18 cellular contexts compared by ENCODE assay signal in the genomic region with DNA sequence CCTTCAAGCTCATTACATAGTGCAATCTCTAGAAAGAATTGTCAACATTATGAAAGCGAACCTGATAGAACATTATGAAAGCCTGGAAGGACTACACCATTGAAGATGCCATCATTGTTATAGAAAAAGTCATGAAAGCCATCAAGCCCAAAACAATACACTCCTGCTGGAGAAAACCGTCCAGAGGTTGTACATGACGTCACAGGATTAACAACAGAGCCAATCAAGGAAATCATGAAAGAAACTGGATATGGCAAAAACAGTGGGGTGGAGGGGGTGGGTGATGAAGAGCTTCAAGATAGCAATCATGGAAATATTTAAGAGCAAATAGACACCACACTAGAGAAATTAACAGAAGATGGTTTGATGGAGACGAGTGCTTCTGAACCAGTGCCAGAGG. TPM values are rescaled to one million over a fixed set of nuclear protein-coding genes. Genes with fewer than 3 reads are reported as not detected.
DNase-seq lines count a peak whose midpoint lies in the region; ATAC-seq, FAIRE-seq and TF ChIP-seq lines count a peak whose summit lies in the region.
"Had no signal": no experiment of that assay in that cellular context is flagged by ENCODE, and none has a peak within 500 bp of the region (broad histone marks: within the 10 kb centered on the region; RNA-seq: fewer than 3 reads in every experiment).

No MANE protein-coding gene starts in this region.

- POLR2A ChIA-PET in K562 (lab: Yijun Ruan, JAX), result interaction anchor here (0.6 kb wide), 1 partner anchor 213 kb away, joined by 3 read pairs; no protein-coding TSS in a partner anchor

- BruUV-seq in K562 (replicated peaks; lab: Mats Ljungman, UMichigan), result no TSS peak

- peaks cover 10% of the 10 kb centered on the region for H3K27me3 Mint-ChIP-seq in stimulated activated naive CD8-positive, alpha-beta T cell treated with anti-CD3 and anti-CD28 coated beads, Interleukin-15, amount 100 ng/mL, for 72 hours

- H3K9me2 ChIP-seq in GM23248 (ENCODE audit: insufficient read depth), result no peaks in the 10 kb centered on the region

- TF ChIP-seq RAD21 in K562 (CRISPR knock-in tag; conservative IDR thresholded peaks at IDR 0.05 in 1 of 2, IDR thresholded peaks at IDR 0.05 in 1 of 2), result no peak

- DNase-seq in GM23248 (no peak), H54 (ENCODE audit: insufficient read length, low spot score) (no peak), MG63 (peak; percentile 16), K562 (ENCODE audit: extremely low read depth in 1 of 4, low spot score in 3 of 4) (no peak), NCI-H2107 (lab: John Stamatoyannopoulos, UW) (no peak)
- no peak for DNase-seq in stimulated activated naive CD8-positive, alpha-beta T cell treated with anti-CD3 and anti-CD28 coated beads, Interleukin-15, amount 100 ng/mL, for 72 hours
- DNase-seq: C1 segment of cervical spinal cord; Calu3; CD4-positive, alpha-beta memory T cell; COR-L47; DMS53; DMS79 treated with DMSO at 0.1 percent for 48 hours had no signal

- no peak overlapping the region for H3K27ac ChIP-seq in GM23248
- no peak overlapping the region for H3K27ac ChIP-seq in K562 (ENCODE audit: extremely low read depth, low read depth, low read length)

- H3K4me1 ChIP-seq in GM23248 (ENCODE audit: insufficient read depth) (peaks cover 34% of the 10 kb centered on the region), K562 (replicated peaks in 1 of 2; ENCODE audit: control insufficient read depth in 2 of 2, insufficient read depth in 2 of 2, low read length in 2 of 2) (peaks cover 0 to 4% of the 10 kb centered on the region in 2 experiments; a peak in 1 of 5 replicates)
- H3K4me1 ChIP-seq: HAP-1 had no signal

- no peak for TF ChIP-seq POLR2A in H54 (IDR thresholded peaks at IDR 0.05; ENCODE audit: low read depth, low read length)
- no peak for TF ChIP-seq POLR2A in K562 (conservative IDR thresholded peaks at IDR 0.05)

- peaks cover 34% of the 10 kb centered on the region for H3F3A ChIP-seq in GM23248 (ENCODE audit: insufficient read depth)

- ATAC-seq in K562 (no peak), HG03469 (IDR thresholded peaks at IDR 0.05; ENCODE audit: unreplicated experiment) (no peak)
- no peak for ATAC-seq in stimulated activated naive CD8-positive, alpha-beta T cell treated with anti-CD3 and anti-CD28 coated beads, Interleukin-15, amount 100 ng/mL, for 72 hours
- ATAC-seq: GM23338 had no signal

- WGBS in GM23248 (ENCODE audit: low coverage in 1 of 2, low lambda C conversion rate in 2 of 2, missing lambda C conversion rate in 2 of 2), 2 experiments, result 45 to 47% methylated on average over 4 of the region's 4 CpGs
- WGBS in K562 (ENCODE audit: insufficient coverage, low coverage, missing lambda C conversion rate), result 16% methylated on average over 4 of the region's 4 CpGs

- no peaks in the 10 kb centered on the region for H3K27me3 ChIP-seq in GM23248 (replicated peaks; ENCODE audit: insufficient read depth)
- H3K27me3 ChIP-seq in MG63, result no peaks in the 10 kb centered on the region
- H3K27me3 ChIP-seq in K562 (ENCODE audit: control insufficient read depth in 2 of 2, insufficient read depth in 2 of 2, low read length in 2 of 2), result no peaks in the 10 kb centered on the region

- H3K4me2 ChIP-seq in GM23248 (ENCODE audit: unreplicated experiment) (no peak overlapping the region), K562 (ENCODE audit: insufficient read depth, low read length) (no peak overlapping the region)
- H3K4me2 ChIP-seq: GM23338 had no signal

- no peak overlapping the region for H3K9ac ChIP-seq in GM23248
- H3K9ac ChIP-seq in K562 (ENCODE audit: insufficient read depth in 1 of 2, low read depth in 2 of 2, low read length in 2 of 2), result no peak overlapping the region

- no peak for TF ChIP-seq EP300 in K562 (IDR thresholded peaks at IDR 0.05; ENCODE audit: low read length)

- H3K4me3 ChIP-seq in GM23248 (no peak overlapping the region), MG63 (no peak overlapping the region), K562 (no peak overlapping the region)
- H3K4me3 ChIP-seq: GM23338, HAP-1 had no signal

- H3K27ac Mint-ChIP-seq in stimulated activated naive CD8-positive, alpha-beta T cell treated with anti-CD3 and anti-CD28 coated beads, Interleukin-15, amount 100 ng/mL, for 72 hours, result no peak overlapping the region
- H3K27ac Mint-ChIP-seq: CD4-positive, alpha-beta memory T cell; GM23338 had no signal

- H3K79me2 ChIP-seq in GM23248 (ENCODE audit: insufficient read depth) (no peaks in the 10 kb centered on the region), K562 (ENCODE audit: control insufficient read depth, insufficient read depth, low read length) (no peaks in the 10 kb centered on the region)

- no peak for TF ChIP-seq CTCF in K562 (IDR thresholded peaks at IDR 0.05 in 2 of 3, conservative IDR thresholded peaks at IDR 0.05 in 1 of 3; ENCODE audit: insufficient read depth in 2 of 3, low read depth in 1 of 3, low read length in 3 of 3)

- no peaks in the 10 kb centered on the region for H3K9me1 ChIP-seq in K562 (ENCODE audit: control insufficient read depth, insufficient read depth, low read length)

- intact Hi-C loops in K562 (cut with micrococcal nuclease), result no loop called here

- no peaks in the 10 kb centered on the region for H3K36me3 ChIP-seq in GM23248 (ENCODE audit: low read depth)
- H3K36me3 ChIP-seq in MG63, result no peaks in the 10 kb centered on the region
- no peaks in the 10 kb centered on the region for H3K36me3 ChIP-seq in K562 (ENCODE audit: control insufficient read depth, insufficient read depth, low read length)
- H3K36me3 ChIP-seq: HAP-1 had no signal

- in situ Hi-C loops in GM23248 (cut with MboI), result no loop called here
- in situ Hi-C loops in K562 (cut with MboI), result no loop called here

- H3K9me3 ChIP-seq in GM23248 (ENCODE audit: low read depth) (no peaks in the 10 kb centered on the region), MG63 (no peaks in the 10 kb centered on the region), K562 (replicated peaks; ENCODE audit: control insufficient read depth, insufficient read depth, low read depth, low read length) (no peaks in the 10 kb centered on the region)
- H3K9me3 ChIP-seq: HAP-1 had no signal

- no peak overlapping the region for H3K4me3 Mint-ChIP-seq in stimulated activated naive CD8-positive, alpha-beta T cell treated with anti-CD3 and anti-CD28 coated beads, Interleukin-15, amount 100 ng/mL, for 72 hours
- H3K4me3 Mint-ChIP-seq: CD4-positive, alpha-beta memory T cell; GM23338 had no signal

- no peaks in the 10 kb centered on the region for H3K9me3 Mint-ChIP-seq in stimulated activated naive CD8-positive, alpha-beta T cell treated with anti-CD3 and anti-CD28 coated beads, Interleukin-15, amount 100 ng/mL, for 72 hours
- H3K9me3 Mint-ChIP-seq: CD4-positive, alpha-beta memory T cell; GM23338 had no signal

- H2AFZ ChIP-seq in GM23248 (peak overlapping the region; percentile 38), K562 (ENCODE audit: low read depth, low read length) (no peak overlapping the region)
- H2AFZ ChIP-seq: GM23338 had no signal

- no peaks in the 10 kb centered on the region for H4K20me1 ChIP-seq in GM23248 (ENCODE audit: insufficient read depth)
- H4K20me1 ChIP-seq in K562 (replicated peaks; ENCODE audit: control insufficient read depth, insufficient read depth, low read length), result no peaks in the 10 kb centered on the region

- H3K4me1 Mint-ChIP-seq in stimulated activated naive CD8-positive, alpha-beta T cell treated with anti-CD3 and anti-CD28 coated beads, Interleukin-15, amount 100 ng/mL, for 72 hours, result no peaks in the 10 kb centered on the region
- H3K4me1 Mint-ChIP-seq: CD4-positive, alpha-beta memory T cell; GM23338 had no signal

- peak; percentile 33 for FAIRE-seq in H54 (lab: Jason Lieb, UNC)
- no peak for FAIRE-seq in K562 (lab: Jason Lieb, UNC)
- FAIRE-seq: GM12892 had no signal

- CTCF ChIA-PET in K562 (lab: Yijun Ruan, JAX; ENCODE audit: low intra/inter-chr PET ratio), result no interaction called here

RNA-seq across cellular contexts. Expression of a gene that starts 45.7 kb away (rescaled TPM):
- total RNA-seq in GM23248 (2014; rRNA removed; shearing (Covaris generic)), result 84.1 and 132 TPM in 2 replicates
- polyA plus RNA-seq in GM23248 (2016; fragmentation: Nextera tagmentation; extraction: Ambion mirVana), result 376 and 408 TPM in 2 replicates
- 131 and 141 TPM in 2 replicates for total RNA-seq in MG63 (2014; rRNA removed; shearing (Covaris generic); ENCODE audit: low replicate concordance)
- total RNA-seq in K562 (2011; cell fraction: chromatin; rRNA removed; ENCODE audit: low replicate concordance), result 33.0 and 56.7 TPM in 2 replicates
- total RNA-seq in K562 (2011; cell fraction: nucleolus; rRNA removed), result 99.1 and 138 TPM in 2 replicates
- total RNA-seq in K562 (2011; cell fraction: nucleoplasm; rRNA removed), result 91.9 and 144 TPM in 2 replicates
- total RNA-seq in K562 (2014; rRNA removed), result 254 and 299 TPM in 2 replicates
- total RNA-seq in K562 (2014; rRNA removed; fragmentation: Illumina TruSeq; extraction: Trizol), result 527 and 643 TPM in 2 replicates
- total RNA-seq in K562 (2015; rRNA removed; fragmentation: Illumina TruSeq; extraction: Trizol), result 301 and 309 TPM in 2 replicates
- total RNA-seq in K562 (2021), result 421 and 457 TPM in 2 replicates
- polyA plus RNA-seq in K562 (2011; rRNA removed), result 1,717 and 2,316 TPM in 2 replicates
- 211 and 453 TPM in 2 replicates for polyA plus RNA-seq in K562 (2011; cell fraction: cytosol; rRNA removed)
- 114 and 243 TPM in 2 replicates for polyA plus RNA-seq in K562 (2011; cell fraction: nucleus; rRNA removed)
- 614 and 759 TPM in 2 replicates for polyA plus RNA-seq in K562 (2012)
- polyA plus RNA-seq in K562 (2014; fragmentation: Illumina TruSeq; extraction: Trizol), result 263 and 283 TPM in 2 replicates
- 100 to 1,000 TPM; 787 to 797 TPM for polyA plus RNA-seq in K562 (2014; fragmentation: Nextera tagmentation; extraction: Ambion mirVana)
- polyA plus RNA-seq in K562 (2014; rRNA removed), result 564 and 638 TPM in 2 replicates
- polyA minus RNA-seq in K562 (2011; rRNA and poly(A)+ RNA removed), result 96.8 and 124 TPM in 2 replicates
- 53.5 and 72.6 TPM in 2 replicates for polyA minus RNA-seq in K562 (2011; cell fraction: cytosol; rRNA and poly(A)+ RNA removed)
- 31.4 and 79.2 TPM in 2 replicates for polyA minus RNA-seq in K562 (2011; cell fraction: nucleus; rRNA and poly(A)+ RNA removed)

RNA-seq across cellular contexts. Expression of a gene that starts 50.0 kb away (rescaled TPM):
- total RNA-seq in GM23248 (2014; rRNA removed; shearing (Covaris generic)), result 15.3 and 18.7 TPM in 2 replicates
- polyA plus RNA-seq in GM23248 (2016; fragmentation: Nextera tagmentation; extraction: Ambion mirVana) (29.0 and 30.6 TPM in 2 replicates), K562 (2011; rRNA removed) (1.2 and 1.6 TPM in 2 replicates), K562 (2014; fragmentation: Illumina TruSeq; extraction: Trizol) (2.0 and 2.2 TPM in 2 replicates), K562 (2014; fragmentation: Nextera tagmentation; extraction: Ambion mirVana) (1 to 10 TPM; 1.5 to 2.9 TPM), K562 (2014; rRNA removed) (1.2 and 2.2 TPM in 2 replicates)
- total RNA-seq in MG63 (2014; rRNA removed; shearing (Covaris generic); ENCODE audit: low replicate concordance), result 5.2 and 13.7 TPM in 2 replicates
- 5.2 and 5.4 TPM in 2 replicates for total RNA-seq in K562 (2011; cell fraction: chromatin; rRNA removed; ENCODE audit: low replicate concordance)
- 2.2 and 6.7 TPM in 2 replicates for total RNA-seq in K562 (2011; cell fraction: nucleolus; rRNA removed)
- total RNA-seq in K562 (2011; cell fraction: nucleoplasm; rRNA removed), result 1.9 and 7.3 TPM in 2 replicates
- total RNA-seq in K562 (2014; rRNA removed) (1.1 and 1.2 TPM in 2 replicates), K562 (2014; rRNA removed; fragmentation: Illumina TruSeq; extraction: Trizol) (1.3 and 1.5 TPM in 2 replicates), K562 (2015; rRNA removed; fragmentation: Illumina TruSeq; extraction: Trizol) (0.68 and 0.76 TPM in 2 replicates), K562 (2021) (0.94 and 1.5 TPM in 2 replicates)
- 0.48 and 0.63 TPM in 2 replicates for polyA plus RNA-seq in K562 (2011; cell fraction: cytosol; rRNA removed)
- 3.0 and 4.2 TPM in 2 replicates for polyA plus RNA-seq in K562 (2011; cell fraction: nucleus; rRNA removed)
- polyA plus RNA-seq in K562 (2012), result 1.1 and 2.5 TPM in 2 replicates
- polyA minus RNA-seq in K562 (2011; rRNA and poly(A)+ RNA removed), result 0.57 and 1.1 TPM in 2 replicates
- 1.4 and 1.5 TPM in 2 replicates for polyA minus RNA-seq in K562 (2011; cell fraction: cytosol; rRNA and poly(A)+ RNA removed)
- polyA minus RNA-seq in K562 (2011; cell fraction: nucleus; rRNA and poly(A)+ RNA removed), result 2.4 TPM in 2 replicates
- total RNA-seq: A172; A673; CD4-positive, alpha-beta memory T cell; GM23338 had no signal
- polyA plus RNA-seq: CD4-positive, alpha-beta memory T cell had no signal
